In genomic region chr2:88873620-88874019, GRCh38 we compare ENCODE assay signal across 1 cellular context.
TF ChIP-seq lines count a peak whose summit lies in the region.

No MANE protein-coding gene starts in this region.

TF ChIP-seq in SK-N-SH, 30 proteins besides CTCF, POLR2A, EP300 and RAD21 (continued from another document):
- TF ChIP-seq USF1 (IDR thresholded peaks at IDR 0.05; ENCODE audit: borderline replicate concordance, low read depth) (no peak), MEF2A (IDR thresholded peaks at IDR 0.05; ENCODE audit: borderline replicate concordance, low read depth) (no peak), NFIC (IDR thresholded peaks at IDR 0.05; ENCODE audit: borderline replicate concordance) (no peak), RFX5 (IDR thresholded peaks at IDR 0.05; ENCODE audit: low read length) (no peak)
